ENCODE assay signal across 1 cellular context in the genomic region with DNA sequence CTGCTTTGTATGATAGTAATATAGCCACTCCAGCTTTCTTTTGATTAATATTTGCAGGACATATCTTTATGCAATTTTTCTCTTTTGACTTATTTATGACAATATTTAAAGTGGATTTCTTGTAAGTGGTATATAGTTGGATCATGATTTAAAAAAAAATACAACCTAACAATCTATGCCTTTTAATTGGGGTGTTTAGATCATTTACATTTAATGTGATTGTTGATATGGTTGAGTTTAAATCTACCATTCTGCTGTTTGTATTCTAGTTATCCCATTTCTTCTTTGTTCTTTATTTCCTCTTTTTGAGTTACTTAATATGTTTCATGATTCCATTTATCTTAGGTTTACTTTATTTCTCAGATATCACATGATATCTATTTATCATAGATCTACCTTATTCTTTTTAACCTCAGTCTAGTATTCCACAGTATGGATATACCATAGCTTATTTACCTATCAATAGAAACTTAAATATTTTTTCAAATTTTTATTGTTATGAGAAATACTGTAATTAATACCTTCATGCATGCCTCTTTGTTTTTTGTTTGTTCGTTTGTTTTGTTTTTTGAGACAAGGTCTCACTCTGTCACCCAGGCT.
A peak's percentile ranks its signal among the peaks of the same experiment; 100 is the strongest.
TF ChIP-seq lines count a peak whose summit lies in the region.

No MANE protein-coding gene starts in this region.

TF ChIP-seq in HEK293, 187 proteins besides CTCF, POLR2A, EP300 and RAD21 (continued from another document):
- TF ChIP-seq, protein P1, sequence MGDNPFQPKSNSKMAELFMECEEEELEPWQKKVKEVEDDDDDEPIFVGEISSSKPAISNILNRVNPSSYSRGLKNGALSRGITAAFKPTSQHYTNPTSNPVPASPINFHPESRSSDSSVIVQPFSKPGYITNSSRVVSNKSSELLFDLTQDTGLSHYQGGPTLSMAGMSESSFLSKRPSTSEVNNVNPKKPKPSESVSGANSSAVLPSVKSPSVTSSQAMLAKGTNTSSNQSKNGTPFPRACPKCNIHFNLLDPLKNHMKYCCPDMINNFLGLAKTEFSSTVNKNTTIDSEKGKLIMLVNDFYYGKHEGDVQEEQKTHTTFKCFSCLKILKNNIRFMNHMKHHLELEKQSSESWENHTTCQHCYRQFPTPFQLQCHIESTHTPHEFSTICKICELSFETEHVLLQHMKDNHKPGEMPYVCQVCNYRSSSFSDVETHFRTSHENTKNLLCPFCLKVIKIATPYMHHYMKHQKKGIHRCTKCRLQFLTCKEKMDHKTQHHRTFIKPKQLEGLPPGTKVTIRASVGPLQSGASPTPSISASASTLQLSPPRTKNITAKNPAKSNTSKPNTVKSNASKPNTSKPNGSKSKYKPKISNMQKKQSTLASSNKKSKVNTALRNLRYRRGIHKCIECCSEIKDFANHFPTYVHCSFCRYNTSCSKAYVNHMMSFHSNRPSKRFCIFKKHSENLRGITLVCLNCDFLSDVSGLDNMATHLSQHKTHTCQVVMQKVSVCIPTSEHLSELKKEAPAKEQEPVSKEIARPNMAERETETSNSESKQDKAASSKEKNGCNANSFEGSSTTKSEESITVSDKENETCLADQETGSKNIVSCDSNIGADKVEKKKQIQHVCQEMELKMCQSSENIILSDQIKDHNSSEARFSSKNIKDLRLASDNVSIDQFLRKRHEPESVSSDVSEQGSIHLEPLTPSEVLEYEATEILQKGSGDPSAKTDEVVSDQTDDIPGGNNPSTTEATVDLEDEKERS (tag by site-specific recombination; IDR thresholded peaks at IDR 0.05): 0 out of 2 replicates have a peak, but pooled peaks have one; percentile 35
